In the genomic region with DNA sequence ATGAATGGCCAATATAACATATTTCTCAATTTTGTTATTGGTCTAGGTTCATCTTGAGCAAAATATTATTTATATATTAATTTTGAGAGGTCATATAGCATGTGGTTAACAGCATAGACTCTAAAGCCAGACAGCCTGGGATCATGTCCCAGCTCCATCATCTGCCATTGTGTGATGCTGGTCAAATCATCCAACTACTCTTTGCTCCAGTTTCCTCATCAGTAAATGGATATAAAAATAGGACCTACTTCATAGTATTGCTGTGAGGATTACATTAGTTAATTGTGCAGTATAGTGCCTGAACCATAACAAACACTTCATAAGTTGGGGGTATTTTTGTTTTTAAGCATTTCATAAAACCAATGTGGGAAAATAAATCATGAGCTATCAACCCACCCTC, we compare ENCODE assay signal across 18 cellular contexts.
DNase-seq lines count a peak whose midpoint lies in the region; ATAC-seq and TF ChIP-seq lines count a peak whose summit lies in the region.
"Had no signal": no experiment of that assay in that cellular context is flagged by ENCODE, and none has a peak within 500 bp of the region (broad histone marks: within the 10 kb centered on the region; RNA-seq: fewer than 3 reads in every experiment).

No MANE protein-coding gene starts in this region.

- H2AFZ ChIP-seq in mammary epithelial cell (ENCODE audit: low read depth, low read length): no peak overlapping the region
- H2AFZ ChIP-seq: GM23248 had no signal

- POLR2A ChIA-PET in MCF 10A (lab: Yijun Ruan, JAX): interaction anchor here (3.5 kb wide), 1 partner anchor 58 kb away, joined by 27 read pairs; no protein-coding TSS in a partner anchor

- no peaks in the 10 kb centered on the region for H3K36me3 ChIP-seq in mammary epithelial cell (ENCODE audit: insufficient read depth, low read length)
- H3K36me3 ChIP-seq in gastrocnemius medialis: no peaks in the 10 kb centered on the region
- peaks cover 0 to 3% (median 0%) of the 10 kb centered on the region in 3 donors for H3K36me3 ChIP-seq in tibial nerve
- no peaks in the 10 kb centered on the region for H3K36me3 ChIP-seq in adrenal gland (replicated peaks in 1 of 2)
- H3K36me3 ChIP-seq: BLaER1 had no signal

- H3K9me3 ChIP-seq in mammary epithelial cell (replicated peaks; ENCODE audit: insufficient read depth, low read length) (peaks cover 4% of the 10 kb centered on the region), gastrocnemius medialis (no peaks in the 10 kb centered on the region), tibial nerve (no peaks in the 10 kb centered on the region), adrenal gland (replicated peaks in 1 of 3) (no peaks in the 10 kb centered on the region)
- H3K9me3 ChIP-seq: BLaER1 had no signal

- peaks cover 24% of the 10 kb centered on the region for H3K4me1 Mint-ChIP-seq in MCF 10A (ENCODE audit: insufficient read depth, unreplicated experiment)
- H3K4me1 Mint-ChIP-seq in T-helper 2 cell treated with Interferon-gamma antibody and Interleukin-4, amounts not matched to agents 5 μg/mL and 100 μg/mL, for 36 hours (ENCODE audit: low read depth): no peaks in the 10 kb centered on the region
- H3K4me1 Mint-ChIP-seq: B cell; CD4-positive, CD25-positive, alpha-beta regulatory T cell had no signal

- BruUV-seq in MCF 10A (replicated peaks; lab: Mats Ljungman, UMichigan) (no TSS peak), mammary epithelial cell (replicated peaks; lab: Mats Ljungman, UMichigan) (no TSS peak)

- H3K9ac ChIP-seq in mammary epithelial cell (ENCODE audit: insufficient read depth, low read length): no peak overlapping the region
- H3K9ac ChIP-seq: BLaER1, GM23248 had no signal

- in situ Hi-C loops in mammary epithelial cell (cut with MboI; ENCODE audit: low sequenced_read_pairs in 2 of 2): no loop called here
- in situ Hi-C loops in gastrocnemius medialis (cut with MboI; ENCODE audit: low sequenced_read_pairs in 4 of 4): no loop called here

- H3K4me2 ChIP-seq in mammary epithelial cell (ENCODE audit: insufficient read depth, low read depth, low read length): no peak overlapping the region
- H3K4me2 ChIP-seq: BLaER1 had no signal

- H3K79me2 ChIP-seq in mammary epithelial cell (ENCODE audit: insufficient read depth, low read length): peaks cover 2% of the 10 kb centered on the region

- CTCF ChIA-PET in MCF 10A (lab: Yijun Ruan, JAX): interaction anchor here (0.9 to 2.3 kb wide), 3 partner anchors 8 to 27 kb away, joined by 3 to 15 read pairs (median 4); no protein-coding TSS in a partner anchor
- CTCF ChIA-PET in mammary epithelial cell (lab: Charles Lee; ENCODE audit: low non-redundant PET): no interaction called here

- H3K27me3 ChIP-seq in mammary epithelial cell (ENCODE audit: insufficient read depth, low read length) (no peaks in the 10 kb centered on the region), gastrocnemius medialis (no peaks in the 10 kb centered on the region), tibial nerve (no peaks in the 10 kb centered on the region), adrenal gland (no peaks in the 10 kb centered on the region)
- H3K27me3 ChIP-seq: BLaER1 had no signal

- TF ChIP-seq EP300 in tibial nerve (IDR thresholded peaks at IDR 0.05): no peak

- no peaks in the 10 kb centered on the region for H4K20me1 ChIP-seq in mammary epithelial cell (ENCODE audit: insufficient read depth, low read length)
- H4K20me1 ChIP-seq: BLaER1 had no signal

- TF ChIP-seq POLR2A in gastrocnemius medialis (IDR thresholded peaks at IDR 0.05): peak; percentile 20 to 33
- no peak for TF ChIP-seq POLR2A in tibial nerve (IDR thresholded peaks at IDR 0.05)
- TF ChIP-seq POLR2A in adrenal gland (IDR thresholded peaks at IDR 0.05): no peak

- no peaks in the 10 kb centered on the region for H3K9me3 Mint-ChIP-seq in MCF 10A (ENCODE audit: unreplicated experiment)
- H3K9me3 Mint-ChIP-seq in T-helper 2 cell treated with Interferon-gamma antibody and Interleukin-4, amounts not matched to agents 5 μg/mL and 100 μg/mL, for 36 hours: no peaks in the 10 kb centered on the region
- H3K9me3 Mint-ChIP-seq: CD4-positive, CD25-positive, alpha-beta regulatory T cell; CD8-positive, alpha-beta T cell had no signal

- H3K4me3 ChIP-seq in mammary epithelial cell (replicated peaks in 1 of 3; ENCODE audit: insufficient read depth in 1 of 3, low read depth in 2 of 3, low read length in 3 of 3) (no peak overlapping the region), gastrocnemius medialis (no peak overlapping the region), tibial nerve (no peak overlapping the region), adrenal gland (no peak overlapping the region)
- H3K4me3 ChIP-seq: BLaER1, GM23248 had no signal

- H3K27me3 Mint-ChIP-seq in MCF 10A (ENCODE audit: insufficient read depth, unreplicated experiment): no peaks in the 10 kb centered on the region
- no peaks in the 10 kb centered on the region for H3K27me3 Mint-ChIP-seq in T-helper 2 cell treated with Interferon-gamma antibody and Interleukin-4, amounts not matched to agents 5 μg/mL and 100 μg/mL, for 36 hours (ENCODE audit: low read depth)
- H3K27me3 Mint-ChIP-seq: B cell; CD4-positive, CD25-positive, alpha-beta regulatory T cell had no signal

- H3K27ac Mint-ChIP-seq in MCF 10A (ENCODE audit: low read depth, unreplicated experiment): peak overlapping the region; percentile 47
- H3K27ac Mint-ChIP-seq in T-helper 2 cell treated with Interferon-gamma antibody and Interleukin-4, amounts not matched to agents 5 μg/mL and 100 μg/mL, for 36 hours: no peak overlapping the region
- H3K27ac Mint-ChIP-seq: B cell; CD8-positive, alpha-beta T cell had no signal

- TF ChIP-seq CTCF in MCF 10A (IDR thresholded peaks at IDR 0.05; ENCODE audit: unreplicated experiment) (no peak), mammary epithelial cell (conservative IDR thresholded peaks at IDR 0.05 in 1 of 2, IDR thresholded peaks at IDR 0.05 in 1 of 2; ENCODE audit: extremely low read depth in 1 of 2, insufficient read depth in 1 of 2, low read depth in 1 of 2, low read length in 2 of 2) (no peak), gastrocnemius medialis (IDR thresholded peaks at IDR 0.05 in 4 of 5, conservative IDR thresholded peaks at IDR 0.05 in 1 of 5) (no peak), tibial nerve (IDR thresholded peaks at IDR 0.05) (no peak), adrenal gland (IDR thresholded peaks at IDR 0.05) (no peak)

- no peak overlapping the region for H3K4me3 Mint-ChIP-seq in MCF 10A (ENCODE audit: unreplicated experiment)
- no peak overlapping the region for H3K4me3 Mint-ChIP-seq in T-helper 2 cell treated with Interferon-gamma antibody and Interleukin-4, amounts not matched to agents 5 μg/mL and 100 μg/mL, for 36 hours
- H3K4me3 Mint-ChIP-seq: B cell; CD4-positive, CD25-positive, alpha-beta regulatory T cell; CD8-positive, alpha-beta T cell had no signal

- no peaks in the 10 kb centered on the region for H3K4me1 ChIP-seq in mammary epithelial cell (ENCODE audit: insufficient read depth, low read length)
- peaks cover 74 to 82% of the 10 kb centered on the region in 2 donors for H3K4me1 ChIP-seq in gastrocnemius medialis
- H3K4me1 ChIP-seq in tibial nerve: peaks cover 0 to 22% (median 0%) of the 10 kb centered on the region in 4 donors
- no peaks in the 10 kb centered on the region for H3K4me1 ChIP-seq in adrenal gland (replicated peaks in 1 of 2)
- H3K4me1 ChIP-seq: BLaER1 had no signal

- dilution Hi-C loops in mammary epithelial cell (cut with HindIII; ENCODE audit: low sequenced_read_pairs): no loop called here

- H3K27ac ChIP-seq in mammary epithelial cell (ENCODE audit: insufficient read depth, low read depth, low read length): no peak overlapping the region
- H3K27ac ChIP-seq in gastrocnemius medialis: peak overlapping the region; percentile 84 to 97 (median 92)
- peak overlapping the region in 3 of 4 donors; percentile 7 to 76 (median 25) for H3K27ac ChIP-seq in tibial nerve
- no peak overlapping the region for H3K27ac ChIP-seq in adrenal gland
- H3K27ac ChIP-seq: 22Rv1, BLaER1, C4-2B, GM23248 had no signal

- DNase-seq in MCF 10A (ENCODE audit: unreplicated experiment) (no peak), mammary epithelial cell (no peak), gastrocnemius medialis (no peak), tibial nerve (ENCODE audit: low spot score in 2 of 2) (no peak), adrenal gland (no peak)
- no peak for DNase-seq in T-helper 2 cell treated with Interferon-gamma antibody and Interleukin-4, amounts not matched to agents 5 μg/mL and 100 μg/mL, for 36 hours (ENCODE audit: low spot score)
- DNase-seq: Caco-2; CD4-positive, CD25-positive, alpha-beta regulatory T cell; CD8-positive, alpha-beta T cell; DMS153; DND-41; GM23248; H7; HCEC 1CT had no signal

- peaks cover 6% of the 10 kb centered on the region for H3K36me3 Mint-ChIP-seq in MCF 10A (ENCODE audit: insufficient read depth, unreplicated experiment)
- H3K36me3 Mint-ChIP-seq in T-helper 2 cell treated with Interferon-gamma antibody and Interleukin-4, amounts not matched to agents 5 μg/mL and 100 μg/mL, for 36 hours (ENCODE audit: low read depth): no peaks in the 10 kb centered on the region
- H3K36me3 Mint-ChIP-seq: CD4-positive, CD25-positive, alpha-beta regulatory T cell; CD8-positive, alpha-beta T cell had no signal

- ATAC-seq in gastrocnemius medialis: peak; percentile 48 to 53
- ATAC-seq: CD8-positive, alpha-beta T cell had no signal

- intact Hi-C loops in MCF 10A (cut with micrococcal nuclease): no loop called here
- intact Hi-C loops in mammary epithelial cell (cut with micrococcal nuclease): no loop called here
- intact Hi-C loops in gastrocnemius medialis (cut with DNase I; ENCODE audit: low total_unique reads): loop anchor here (1.0 to 5.0 kb wide), 2 partner anchors 101 to 145 kb away; no protein-coding TSS in a partner anchor
- intact Hi-C loops in adrenal gland (cut with DNase I): no loop called here

Comparison
In these comparisons a context has a peak if more than half of its experiments do, and no peak if none do; other contexts are left out.
1. H3K27ac ChIP-seq: peak in gastrocnemius medialis (4 of 4) and tibial nerve (3 of 4); none in mammary epithelial cell (single experiment) and adrenal gland (0 of 5).
2. POLR2A ChIP-seq: peak in gastrocnemius medialis (2 of 2); none in tibial nerve (0 of 2) and adrenal gland (0 of 2).